16 cellular contexts compared by ENCODE assay signal in the genomic region with DNA sequence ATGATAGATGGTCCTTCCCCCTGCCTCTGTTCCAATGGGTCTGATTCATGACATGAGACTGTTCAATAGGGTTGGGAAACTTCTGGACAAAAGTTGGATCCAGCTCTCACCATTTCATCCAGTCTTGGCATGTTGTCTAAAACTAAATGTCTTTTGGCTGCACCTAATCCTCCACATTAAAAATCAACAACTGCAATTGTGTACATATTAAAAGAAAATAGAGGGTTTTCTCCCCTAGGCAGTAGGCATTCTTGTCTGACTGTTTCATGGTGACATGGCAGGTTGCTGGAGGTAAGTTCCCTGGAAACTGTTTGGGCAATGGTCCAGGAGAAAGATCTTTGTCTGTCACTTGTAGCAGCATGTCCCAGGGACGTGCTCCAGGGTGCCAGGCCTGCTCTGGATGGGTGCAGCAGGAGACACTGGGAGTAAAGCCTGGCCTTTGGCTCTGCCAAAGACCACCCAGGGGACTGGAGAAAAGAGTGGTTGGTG.
DNase-seq lines count a peak whose midpoint lies in the region; ATAC-seq, FAIRE-seq and TF ChIP-seq lines count a peak whose summit lies in the region.
"Had no signal": no experiment of that assay in that cellular context is flagged by ENCODE, and none has a peak within 500 bp of the region (broad histone marks: within the 10 kb centered on the region; RNA-seq: fewer than 3 reads in every experiment).

No MANE protein-coding gene starts in this region.

- WGBS in aorta, 2 donors = 20 to 24% methylated on average over 1 of the region's 1 CpG

- H3K27me3 Mint-ChIP-seq in mesothelial cell of epicardium (ENCODE audit: low read depth) = no peaks in the 10 kb centered on the region
- H3K27me3 Mint-ChIP-seq in activated T-helper 1 cell treated with anti-CD3 and anti-CD28 coated beads, Interleukin-12 subunit alpha, Interleukin-12 subunit beta, Interleukin-2, Interleukin-4 antibody, amounts not matched to agents 30 ng/mL and 10 ng/mL and 1 ng/mL, durations not matched to agents 14 hours and 24 hours and 36 hours (ENCODE audit: insufficient read depth) = no peaks in the 10 kb centered on the region
- H3K27me3 Mint-ChIP-seq: naive B cell had no signal

- H3K4me1 ChIP-seq in aorta (ENCODE audit: control insufficient read depth in 1 of 2, insufficient read depth in 2 of 2, low read length in 2 of 2) = peaks cover 0 to 3% of the 10 kb centered on the region in 2 donors
- H3K4me1 ChIP-seq in kidney (ENCODE audit: control insufficient read depth in 1 of 2, insufficient read depth in 1 of 2, low read depth in 1 of 2, low read length in 2 of 2) = no peaks in the 10 kb centered on the region
- H3K4me1 ChIP-seq: body of pancreas had no signal

- peak overlapping the region; percentile 24 for H3K27ac Mint-ChIP-seq in mesothelial cell of epicardium
- H3K27ac Mint-ChIP-seq in activated T-helper 1 cell treated with anti-CD3 and anti-CD28 coated beads, Interleukin-12 subunit alpha, Interleukin-12 subunit beta, Interleukin-2, Interleukin-4 antibody, amounts not matched to agents 30 ng/mL and 10 ng/mL and 1 ng/mL, durations not matched to agents 14 hours and 24 hours and 36 hours = no peak overlapping the region

- intact Hi-C loops in Right ventricle myocardium superior (cut with DNase I) (no loop called here), cardiac septum (cut with DNase I) (no loop called here), dorsolateral prefrontal cortex (cut with DNase I) (no loop called here), aorta (cut with DNase I) (no loop called here), kidney (cut with DNase I) (no loop called here)
- intact Hi-C loops in activated T-helper 1 cell treated with anti-CD3 and anti-CD28 coated beads, Interleukin-12 subunit alpha, Interleukin-12 subunit beta, Interleukin-2, Interleukin-4 antibody, amounts not matched to agents 30 ng/mL and 10 ng/mL and 1 ng/mL, durations not matched to agents 14 hours and 24 hours and 36 hours (cut with micrococcal nuclease) = no loop called here

- H3K36me3 ChIP-seq in aorta (ENCODE audit: control insufficient read depth in 1 of 2, insufficient read depth in 2 of 2, low read length in 1 of 2) = no peaks in the 10 kb centered on the region
- H3K36me3 ChIP-seq in kidney (ENCODE audit: control insufficient read depth in 1 of 2, insufficient read depth in 2 of 2, low read length in 2 of 2) = no peaks in the 10 kb centered on the region

- H3K9me3 ChIP-seq in aorta (ENCODE audit: control insufficient read depth, low read length) = no peaks in the 10 kb centered on the region
- H3K9me3 ChIP-seq in kidney (ENCODE audit: control insufficient read depth in 1 of 2, low read length in 2 of 2) = no peaks in the 10 kb centered on the region
- H3K9me3 ChIP-seq: body of pancreas had no signal

- no peak for FAIRE-seq in kidney (lab: Jason Lieb, UNC)
- FAIRE-seq: endometrium had no signal

- H3K4me1 Mint-ChIP-seq in mesothelial cell of epicardium = peaks cover 37% of the 10 kb centered on the region
- H3K4me1 Mint-ChIP-seq in activated T-helper 1 cell treated with anti-CD3 and anti-CD28 coated beads, Interleukin-12 subunit alpha, Interleukin-12 subunit beta, Interleukin-2, Interleukin-4 antibody, amounts not matched to agents 30 ng/mL and 10 ng/mL and 1 ng/mL, durations not matched to agents 14 hours and 24 hours and 36 hours (ENCODE audit: low read depth) = no peaks in the 10 kb centered on the region

- TF ChIP-seq CTCF in dorsolateral prefrontal cortex (IDR thresholded peaks at IDR 0.05 in 54 of 56, conservative IDR thresholded peaks at IDR 0.05 in 2 of 56; ENCODE audit: low read depth in 1 of 56, partially characterized antibody in 56 of 56) (no peak), mesothelial cell of epicardium (IDR thresholded peaks at IDR 0.05; ENCODE audit: unreplicated experiment) (no peak), kidney (IDR thresholded peaks at IDR 0.05; ENCODE audit: borderline replicate concordance, extremely low read depth, insufficient read depth) (no peak)

- no peaks in the 10 kb centered on the region for H3K9me3 Mint-ChIP-seq in mesothelial cell of epicardium
- H3K9me3 Mint-ChIP-seq in activated T-helper 1 cell treated with anti-CD3 and anti-CD28 coated beads, Interleukin-12 subunit alpha, Interleukin-12 subunit beta, Interleukin-2, Interleukin-4 antibody, amounts not matched to agents 30 ng/mL and 10 ng/mL and 1 ng/mL, durations not matched to agents 14 hours and 24 hours and 36 hours = no peaks in the 10 kb centered on the region
- H3K9me3 Mint-ChIP-seq: naive B cell had no signal

- DNase-seq in Right ventricle myocardium superior = no peak
- no peak for DNase-seq in cardiac septum (ENCODE audit: low spot score)
- DNase-seq in dorsolateral prefrontal cortex = no peak
- DNase-seq in mesothelial cell of epicardium (ENCODE audit: low spot score in 2 of 2, unreplicated experiment in 2 of 2) = no peak
- DNase-seq in aorta = no peak
- DNase-seq in NCI-H510A treated with DMSO at 0.1 percent for 48 hours (lab: John Stamatoyannopoulos, UW) = no peak
- DNase-seq in activated T-helper 1 cell treated with anti-CD3 and anti-CD28 coated beads, Interleukin-12 subunit alpha, Interleukin-12 subunit beta, Interleukin-2, Interleukin-4 antibody, amounts not matched to agents 30 ng/mL and 10 ng/mL and 1 ng/mL, durations not matched to agents 14 hours and 24 hours and 36 hours (ENCODE audit: low spot score) = no peak
- no peak for DNase-seq in kidney
- DNase-seq: activated T-cell treated with anti-CD3 and anti-CD28 coated beads, Interleukin-2, amount 50 U/mL, for 48 hours; DMS53; naive B cell; SHP77 treated with DMSO at 0.1 percent for 48 hours had no signal

- H3K27me3 ChIP-seq in dorsolateral prefrontal cortex (no peaks in the 10 kb centered on the region), aorta (ENCODE audit: control insufficient read depth in 1 of 2, insufficient read depth in 2 of 2, low read length in 1 of 2) (no peaks in the 10 kb centered on the region)
- H3K27me3 ChIP-seq: body of pancreas had no signal

- no peaks in the 10 kb centered on the region for H3K36me3 Mint-ChIP-seq in mesothelial cell of epicardium
- no peaks in the 10 kb centered on the region for H3K36me3 Mint-ChIP-seq in activated T-helper 1 cell treated with anti-CD3 and anti-CD28 coated beads, Interleukin-12 subunit alpha, Interleukin-12 subunit beta, Interleukin-2, Interleukin-4 antibody, amounts not matched to agents 30 ng/mL and 10 ng/mL and 1 ng/mL, durations not matched to agents 14 hours and 24 hours and 36 hours (ENCODE audit: low read depth)
- H3K36me3 Mint-ChIP-seq: naive B cell had no signal

- H3K4me3 ChIP-seq in dorsolateral prefrontal cortex = no peak overlapping the region
- H3K4me3 ChIP-seq in aorta (ENCODE audit: low read length in 2 of 2) = no peak overlapping the region
- no peak overlapping the region for H3K4me3 ChIP-seq in kidney (ENCODE audit: low read length in 2 of 2)
- H3K4me3 ChIP-seq: body of pancreas, smooth muscle cell had no signal

- no peak overlapping the region for H3K9ac ChIP-seq in kidney (ENCODE audit: low read length in 2 of 2)

- H3K4me3 Mint-ChIP-seq in mesothelial cell of epicardium = no peak overlapping the region
- no peak overlapping the region for H3K4me3 Mint-ChIP-seq in activated T-helper 1 cell treated with anti-CD3 and anti-CD28 coated beads, Interleukin-12 subunit alpha, Interleukin-12 subunit beta, Interleukin-2, Interleukin-4 antibody, amounts not matched to agents 30 ng/mL and 10 ng/mL and 1 ng/mL, durations not matched to agents 14 hours and 24 hours and 36 hours
- H3K4me3 Mint-ChIP-seq: naive B cell had no signal

- peak; percentile 75 for ATAC-seq in Right ventricle myocardium superior (ENCODE audit: poor library complexity)
- ATAC-seq in aorta (ENCODE audit: low FRiP score) = peak; percentile 34
- ATAC-seq: body of pancreas had no signal

- H3K27ac ChIP-seq in dorsolateral prefrontal cortex (peak overlapping the region in 41 of 59 donors; percentile 1 to 67 (median 32)), aorta (ENCODE audit: low read depth in 1 of 2, low read length in 2 of 2) (peak overlapping the region in 1 of 2 donors; percentile 34), kidney (ENCODE audit: low read depth in 2 of 2, low read length in 2 of 2) (no peak overlapping the region)
- H3K27ac ChIP-seq: body of pancreas, VCaP had no signal

Comparison
In these comparisons a context has a peak if more than half of its experiments do, and no peak if none do; other contexts are left out.
1. H3K27ac ChIP-seq: peak in dorsolateral prefrontal cortex (41 of 59); none in kidney (0 of 2).